1 cellular context compared by ENCODE assay signal in the genomic region with DNA sequence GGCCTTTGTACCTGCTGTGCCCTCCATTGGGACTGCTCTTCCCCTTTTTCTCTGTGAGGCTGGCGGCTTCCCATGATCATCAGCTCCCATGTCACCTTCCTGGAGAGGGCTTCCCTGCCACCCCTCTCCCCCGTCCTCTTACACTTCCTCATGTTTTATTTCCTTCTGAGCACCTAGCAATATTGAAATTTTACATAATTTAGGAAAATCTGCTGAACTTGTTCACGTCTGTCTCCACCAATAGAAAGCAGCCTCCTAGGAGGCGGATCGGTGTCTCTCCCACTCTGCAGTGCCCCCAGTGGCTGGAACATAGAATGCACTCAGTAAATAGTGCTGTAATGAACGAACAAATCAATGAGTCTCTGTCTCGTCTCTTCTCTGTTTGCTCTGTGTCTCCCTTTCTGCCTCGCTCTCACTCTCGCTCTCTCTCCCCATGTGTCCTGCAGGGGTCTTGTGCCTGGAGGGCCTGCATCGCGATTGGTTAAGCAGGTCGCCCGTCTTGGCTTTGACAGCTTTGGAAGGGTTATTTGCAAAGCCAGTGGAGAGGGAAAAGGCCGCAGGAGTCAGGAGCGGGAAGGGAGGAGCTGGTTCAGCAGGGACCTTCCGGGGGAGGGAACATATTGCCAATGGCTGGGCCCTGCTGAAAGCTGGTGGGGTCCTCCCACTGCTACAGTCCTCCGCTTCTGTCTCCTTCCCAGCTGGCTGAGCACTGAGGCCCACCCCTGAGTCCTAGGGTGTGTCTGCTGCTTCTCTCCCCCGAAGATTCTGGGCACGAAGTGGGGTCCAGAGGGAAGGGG.
A peak's percentile ranks its signal among the peaks of the same experiment; 100 is the strongest.
TF ChIP-seq lines count a peak whose summit lies in the region.

No MANE protein-coding gene starts in this region.

TF ChIP-seq in HepG2, 621 proteins besides CTCF, POLR2A, EP300 and RAD21 (continues in another document):
- TF ChIP-seq ZNF547 (CRISPR knock-in tag; IDR thresholded peaks at IDR 0.05) (peak; percentile 69; the same call in 1 of the 2 replicates), MEF2D (CRISPR knock-in tag; IDR thresholded peaks at IDR 0.05) (peak; percentile 77), MAFK (conservative IDR thresholded peaks at IDR 0.05 in 1 of 2, IDR thresholded peaks at IDR 0.05 in 1 of 2; ENCODE audit: low read length in 2 of 2) (no peak), NR2F6 (IDR thresholded peaks at IDR 0.05) (0 out of 2 replicates have a peak, but pooled peaks have one; percentile 30), NR2F6 (CRISPR knock-in tag; IDR thresholded peaks at IDR 0.05) (peak; percentile 69), FOXA1 (IDR thresholded peaks at IDR 0.05) (peak; percentile 82), FOXA1 (CRISPR knock-in tag; IDR thresholded peaks at IDR 0.05) (peak; percentile 99), HCFC1 (IDR thresholded peaks at IDR 0.05; ENCODE audit: low read depth, low read length) (no peak; the same call in 1 of the 2 replicates), ZSCAN25 (CRISPR knock-in tag; IDR thresholded peaks at IDR 0.05) (peak; percentile 41; the same call in 1 of the 2 replicates), SALL2 (CRISPR knock-in tag; IDR thresholded peaks at IDR 0.05) (peak; percentile 17; the same call in 1 of the 2 replicates), MZF1 (CRISPR knock-in tag; IDR thresholded peaks at IDR 0.05; ENCODE audit: borderline replicate concordance) (0 out of 2 replicates have a peak, but pooled peaks have one; percentile 14), GLI4 (CRISPR knock-in tag; IDR thresholded peaks at IDR 0.05; ENCODE audit: borderline replicate concordance) (peak; percentile 90; the same call in 1 of the 2 replicates), TAF1 (CRISPR knock-in tag; IDR thresholded peaks at IDR 0.05) (peak; percentile 38; the same call in 1 of the 2 replicates), ZNF589 (CRISPR knock-in tag; conservative IDR thresholded peaks at IDR 0.05) (peak; percentile 31; the same call in 1 of the 2 replicates), TEAD2 (CRISPR knock-in tag; IDR thresholded peaks at IDR 0.05) (0 out of 2 replicates have a peak, but pooled peaks have one; percentile 45), EED (CRISPR knock-in tag; IDR thresholded peaks at IDR 0.05) (no peak), ARHGAP35 (CRISPR knock-in tag; IDR thresholded peaks at IDR 0.05; ENCODE audit: borderline replicate concordance) (no peak), ZNF264 (CRISPR knock-in tag; IDR thresholded peaks at IDR 0.05) (no peak), PITX1 (CRISPR knock-in tag; IDR thresholded peaks at IDR 0.05) (peak; percentile 85; the same call in 1 of the 2 replicates), PTBP1 (IDR thresholded peaks at IDR 0.05; ENCODE audit: low read depth, low read length, poor library complexity, severe bottlenecking) (no peak), TBX2 (CRISPR knock-in tag; IDR thresholded peaks at IDR 0.05; ENCODE audit: borderline replicate concordance) (peak; percentile 84), ZBTB38 (CRISPR knock-in tag; IDR thresholded peaks at IDR 0.05) (peak; percentile 86; the same call in 1 of the 2 replicates), SNAPC2 (CRISPR knock-in tag; IDR thresholded peaks at IDR 0.05) (no peak)
- TF ChIP-seq, protein P1, sequence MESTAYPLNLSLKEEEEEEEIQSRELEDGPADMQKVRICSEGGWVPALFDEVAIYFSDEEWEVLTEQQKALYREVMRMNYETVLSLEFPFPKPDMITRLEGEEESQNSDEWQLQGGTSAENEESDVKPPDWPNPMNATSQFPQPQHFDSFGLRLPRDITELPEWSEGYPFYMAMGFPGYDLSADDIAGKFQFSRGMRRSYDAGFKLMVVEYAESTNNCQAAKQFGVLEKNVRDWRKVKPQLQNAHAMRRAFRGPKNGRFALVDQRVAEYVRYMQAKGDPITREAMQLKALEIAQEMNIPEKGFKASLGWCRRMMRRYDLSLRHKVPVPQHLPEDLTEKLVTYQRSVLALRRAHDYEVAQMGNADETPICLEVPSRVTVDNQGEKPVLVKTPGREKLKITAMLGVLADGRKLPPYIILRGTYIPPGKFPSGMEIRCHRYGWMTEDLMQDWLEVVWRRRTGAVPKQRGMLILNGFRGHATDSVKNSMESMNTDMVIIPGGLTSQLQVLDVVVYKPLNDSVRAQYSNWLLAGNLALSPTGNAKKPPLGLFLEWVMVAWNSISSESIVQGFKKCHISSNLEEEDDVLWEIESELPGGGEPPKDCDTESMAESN (CRISPR knock-in tag; conservative IDR thresholded peaks at IDR 0.05) = 0 out of 2 replicates have a peak, but pooled peaks have one; percentile 43
- TF ChIP-seq, protein P2, sequence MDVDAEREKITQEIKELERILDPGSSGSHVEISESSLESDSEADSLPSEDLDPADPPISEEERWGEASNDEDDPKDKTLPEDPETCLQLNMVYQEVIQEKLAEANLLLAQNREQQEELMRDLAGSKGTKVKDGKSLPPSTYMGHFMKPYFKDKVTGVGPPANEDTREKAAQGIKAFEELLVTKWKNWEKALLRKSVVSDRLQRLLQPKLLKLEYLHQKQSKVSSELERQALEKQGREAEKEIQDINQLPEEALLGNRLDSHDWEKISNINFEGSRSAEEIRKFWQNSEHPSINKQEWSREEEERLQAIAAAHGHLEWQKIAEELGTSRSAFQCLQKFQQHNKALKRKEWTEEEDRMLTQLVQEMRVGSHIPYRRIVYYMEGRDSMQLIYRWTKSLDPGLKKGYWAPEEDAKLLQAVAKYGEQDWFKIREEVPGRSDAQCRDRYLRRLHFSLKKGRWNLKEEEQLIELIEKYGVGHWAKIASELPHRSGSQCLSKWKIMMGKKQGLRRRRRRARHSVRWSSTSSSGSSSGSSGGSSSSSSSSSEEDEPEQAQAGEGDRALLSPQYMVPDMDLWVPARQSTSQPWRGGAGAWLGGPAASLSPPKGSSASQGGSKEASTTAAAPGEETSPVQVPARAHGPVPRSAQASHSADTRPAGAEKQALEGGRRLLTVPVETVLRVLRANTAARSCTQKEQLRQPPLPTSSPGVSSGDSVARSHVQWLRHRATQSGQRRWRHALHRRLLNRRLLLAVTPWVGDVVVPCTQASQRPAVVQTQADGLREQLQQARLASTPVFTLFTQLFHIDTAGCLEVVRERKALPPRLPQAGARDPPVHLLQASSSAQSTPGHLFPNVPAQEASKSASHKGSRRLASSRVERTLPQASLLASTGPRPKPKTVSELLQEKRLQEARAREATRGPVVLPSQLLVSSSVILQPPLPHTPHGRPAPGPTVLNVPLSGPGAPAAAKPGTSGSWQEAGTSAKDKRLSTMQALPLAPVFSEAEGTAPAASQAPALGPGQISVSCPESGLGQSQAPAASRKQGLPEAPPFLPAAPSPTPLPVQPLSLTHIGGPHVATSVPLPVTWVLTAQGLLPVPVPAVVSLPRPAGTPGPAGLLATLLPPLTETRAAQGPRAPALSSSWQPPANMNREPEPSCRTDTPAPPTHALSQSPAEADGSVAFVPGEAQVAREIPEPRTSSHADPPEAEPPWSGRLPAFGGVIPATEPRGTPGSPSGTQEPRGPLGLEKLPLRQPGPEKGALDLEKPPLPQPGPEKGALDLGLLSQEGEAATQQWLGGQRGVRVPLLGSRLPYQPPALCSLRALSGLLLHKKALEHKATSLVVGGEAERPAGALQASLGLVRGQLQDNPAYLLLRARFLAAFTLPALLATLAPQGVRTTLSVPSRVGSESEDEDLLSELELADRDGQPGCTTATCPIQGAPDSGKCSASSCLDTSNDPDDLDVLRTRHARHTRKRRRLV (CRISPR knock-in tag; IDR thresholded peaks at IDR 0.05) = no peak
- TF ChIP-seq, protein P3, sequence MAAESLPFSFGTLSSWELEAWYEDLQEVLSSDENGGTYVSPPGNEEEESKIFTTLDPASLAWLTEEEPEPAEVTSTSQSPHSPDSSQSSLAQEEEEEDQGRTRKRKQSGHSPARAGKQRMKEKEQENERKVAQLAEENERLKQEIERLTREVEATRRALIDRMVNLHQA (CRISPR knock-in tag; IDR thresholded peaks at IDR 0.05) = 0 out of 2 replicates have a peak, but pooled peaks have one; percentile 45
- TF ChIP-seq, protein P4, sequence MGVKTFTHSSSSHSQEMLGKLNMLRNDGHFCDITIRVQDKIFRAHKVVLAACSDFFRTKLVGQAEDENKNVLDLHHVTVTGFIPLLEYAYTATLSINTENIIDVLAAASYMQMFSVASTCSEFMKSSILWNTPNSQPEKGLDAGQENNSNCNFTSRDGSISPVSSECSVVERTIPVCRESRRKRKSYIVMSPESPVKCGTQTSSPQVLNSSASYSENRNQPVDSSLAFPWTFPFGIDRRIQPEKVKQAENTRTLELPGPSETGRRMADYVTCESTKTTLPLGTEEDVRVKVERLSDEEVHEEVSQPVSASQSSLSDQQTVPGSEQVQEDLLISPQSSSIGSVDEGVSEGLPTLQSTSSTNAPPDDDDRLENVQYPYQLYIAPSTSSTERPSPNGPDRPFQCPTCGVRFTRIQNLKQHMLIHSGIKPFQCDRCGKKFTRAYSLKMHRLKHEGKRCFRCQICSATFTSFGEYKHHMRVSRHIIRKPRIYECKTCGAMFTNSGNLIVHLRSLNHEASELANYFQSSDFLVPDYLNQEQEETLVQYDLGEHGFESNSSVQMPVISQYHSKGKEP (CRISPR knock-in tag; IDR thresholded peaks at IDR 0.05) = no peak
- TF ChIP-seq, protein P5, sequence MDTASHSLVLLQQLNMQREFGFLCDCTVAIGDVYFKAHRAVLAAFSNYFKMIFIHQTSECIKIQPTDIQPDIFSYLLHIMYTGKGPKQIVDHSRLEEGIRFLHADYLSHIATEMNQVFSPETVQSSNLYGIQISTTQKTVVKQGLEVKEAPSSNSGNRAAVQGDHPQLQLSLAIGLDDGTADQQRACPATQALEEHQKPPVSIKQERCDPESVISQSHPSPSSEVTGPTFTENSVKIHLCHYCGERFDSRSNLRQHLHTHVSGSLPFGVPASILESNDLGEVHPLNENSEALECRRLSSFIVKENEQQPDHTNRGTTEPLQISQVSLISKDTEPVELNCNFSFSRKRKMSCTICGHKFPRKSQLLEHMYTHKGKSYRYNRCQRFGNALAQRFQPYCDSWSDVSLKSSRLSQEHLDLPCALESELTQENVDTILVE (CRISPR knock-in tag; IDR thresholded peaks at IDR 0.05) = no peak
- TF ChIP-seq, protein P6, sequence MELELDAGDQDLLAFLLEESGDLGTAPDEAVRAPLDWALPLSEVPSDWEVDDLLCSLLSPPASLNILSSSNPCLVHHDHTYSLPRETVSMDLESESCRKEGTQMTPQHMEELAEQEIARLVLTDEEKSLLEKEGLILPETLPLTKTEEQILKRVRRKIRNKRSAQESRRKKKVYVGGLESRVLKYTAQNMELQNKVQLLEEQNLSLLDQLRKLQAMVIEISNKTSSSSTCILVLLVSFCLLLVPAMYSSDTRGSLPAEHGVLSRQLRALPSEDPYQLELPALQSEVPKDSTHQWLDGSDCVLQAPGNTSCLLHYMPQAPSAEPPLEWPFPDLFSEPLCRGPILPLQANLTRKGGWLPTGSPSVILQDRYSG (CRISPR knock-in tag; IDR thresholded peaks at IDR 0.05) = no peak
- TF ChIP-seq, protein P7, sequence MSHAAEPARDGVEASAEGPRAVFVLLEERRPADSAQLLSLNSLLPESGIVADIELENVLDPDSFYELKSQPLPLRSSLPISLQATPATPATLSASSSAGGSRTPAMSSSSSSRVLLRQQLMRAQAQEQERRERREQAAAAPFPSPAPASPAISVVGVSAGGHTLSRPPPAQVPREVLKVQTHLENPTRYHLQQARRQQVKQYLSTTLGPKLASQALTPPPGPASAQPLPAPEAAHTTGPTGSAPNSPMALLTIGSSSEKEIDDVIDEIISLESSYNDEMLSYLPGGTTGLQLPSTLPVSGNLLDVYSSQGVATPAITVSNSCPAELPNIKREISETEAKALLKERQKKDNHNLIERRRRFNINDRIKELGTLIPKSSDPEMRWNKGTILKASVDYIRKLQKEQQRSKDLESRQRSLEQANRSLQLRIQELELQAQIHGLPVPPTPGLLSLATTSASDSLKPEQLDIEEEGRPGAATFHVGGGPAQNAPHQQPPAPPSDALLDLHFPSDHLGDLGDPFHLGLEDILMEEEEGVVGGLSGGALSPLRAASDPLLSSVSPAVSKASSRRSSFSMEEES (CRISPR knock-in tag; IDR thresholded peaks at IDR 0.05) = peak; percentile 46
- TF ChIP-seq, protein P8, sequence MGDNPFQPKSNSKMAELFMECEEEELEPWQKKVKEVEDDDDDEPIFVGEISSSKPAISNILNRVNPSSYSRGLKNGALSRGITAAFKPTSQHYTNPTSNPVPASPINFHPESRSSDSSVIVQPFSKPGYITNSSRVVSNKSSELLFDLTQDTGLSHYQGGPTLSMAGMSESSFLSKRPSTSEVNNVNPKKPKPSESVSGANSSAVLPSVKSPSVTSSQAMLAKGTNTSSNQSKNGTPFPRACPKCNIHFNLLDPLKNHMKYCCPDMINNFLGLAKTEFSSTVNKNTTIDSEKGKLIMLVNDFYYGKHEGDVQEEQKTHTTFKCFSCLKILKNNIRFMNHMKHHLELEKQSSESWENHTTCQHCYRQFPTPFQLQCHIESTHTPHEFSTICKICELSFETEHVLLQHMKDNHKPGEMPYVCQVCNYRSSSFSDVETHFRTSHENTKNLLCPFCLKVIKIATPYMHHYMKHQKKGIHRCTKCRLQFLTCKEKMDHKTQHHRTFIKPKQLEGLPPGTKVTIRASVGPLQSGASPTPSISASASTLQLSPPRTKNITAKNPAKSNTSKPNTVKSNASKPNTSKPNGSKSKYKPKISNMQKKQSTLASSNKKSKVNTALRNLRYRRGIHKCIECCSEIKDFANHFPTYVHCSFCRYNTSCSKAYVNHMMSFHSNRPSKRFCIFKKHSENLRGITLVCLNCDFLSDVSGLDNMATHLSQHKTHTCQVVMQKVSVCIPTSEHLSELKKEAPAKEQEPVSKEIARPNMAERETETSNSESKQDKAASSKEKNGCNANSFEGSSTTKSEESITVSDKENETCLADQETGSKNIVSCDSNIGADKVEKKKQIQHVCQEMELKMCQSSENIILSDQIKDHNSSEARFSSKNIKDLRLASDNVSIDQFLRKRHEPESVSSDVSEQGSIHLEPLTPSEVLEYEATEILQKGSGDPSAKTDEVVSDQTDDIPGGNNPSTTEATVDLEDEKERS (CRISPR knock-in tag; IDR thresholded peaks at IDR 0.05) = peak; percentile 55; the same call in 1 of the 2 replicates
